17 cellular contexts compared by ENCODE assay signal in the genomic region with DNA sequence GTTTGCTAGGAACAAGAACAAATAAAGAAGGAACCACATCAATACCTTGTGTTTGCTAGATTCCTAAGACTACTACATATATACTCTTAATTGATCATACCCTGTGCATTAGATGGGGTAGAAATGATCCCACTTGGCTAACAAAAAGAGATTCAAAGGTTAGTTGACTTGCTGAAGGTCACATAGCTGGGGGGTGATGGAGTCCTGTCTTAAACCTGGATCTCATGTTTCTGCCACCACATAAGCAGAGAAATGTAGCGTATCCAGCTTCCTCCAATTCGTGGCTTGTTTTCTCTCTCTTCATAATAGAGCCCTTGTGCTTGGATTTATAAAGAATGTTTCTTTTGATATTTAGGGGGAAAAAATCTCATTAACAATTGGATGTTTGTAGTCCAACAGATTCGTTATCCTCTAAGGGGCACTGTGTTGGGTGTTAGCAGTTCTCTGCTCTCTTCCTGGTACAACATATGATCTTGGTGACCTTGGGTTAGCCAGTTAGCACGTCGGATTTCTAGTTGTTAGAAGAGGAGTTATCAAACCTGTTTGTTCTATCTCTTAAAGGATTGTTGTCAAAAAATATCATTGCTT.
DNase-seq lines count a peak whose midpoint lies in the region; ATAC-seq and TF ChIP-seq lines count a peak whose summit lies in the region.
"Had no signal": no experiment of that assay in that cellular context is flagged by ENCODE, and none has a peak within 500 bp of the region (broad histone marks: within the 10 kb centered on the region; RNA-seq: fewer than 3 reads in every experiment).

No MANE protein-coding gene starts in this region.

- no peak overlapping the region for H3K9ac ChIP-seq in H9 (ENCODE audit: extremely low read depth, insufficient read length, low read length)
- H3K9ac ChIP-seq: BLaER1 had no signal

- H3K4ac ChIP-seq in H9 (ENCODE audit: low read depth, low read length), result no peak overlapping the region

- H3K27me3 ChIP-seq in dorsolateral prefrontal cortex (no peaks in the 10 kb centered on the region), H9 (ENCODE audit: insufficient read depth, low read length) (no peaks in the 10 kb centered on the region), left lung (no peaks in the 10 kb centered on the region)
- H3K27me3 ChIP-seq: BLaER1, SJSA1 had no signal

- H4K20me1 ChIP-seq in H9 (ENCODE audit: control insufficient read depth, insufficient read depth, insufficient read length), result no peaks in the 10 kb centered on the region

- intact Hi-C loops in dorsolateral prefrontal cortex (cut with DNase I), result loop anchor here in 1 of 2 donors (5.0 kb wide), 1 partner anchor 95 kb away; no protein-coding TSS in a partner anchor
- intact Hi-C loops in left lung (cut with DNase I), result no loop called here

- ATAC-seq in GM18870 (IDR thresholded peaks at IDR 0.05; ENCODE audit: unreplicated experiment), result no peak
- no peak for ATAC-seq in left lung

- H3K36me3 Mint-ChIP-seq in nephron (ENCODE audit: low read depth) (peaks cover 10% of the 10 kb centered on the region), H9 (ENCODE audit: insufficient read depth in 1 of 3, low read depth in 3 of 3) (no peaks in the 10 kb centered on the region; a peak in 1 of 7 replicates)
- H3K36me3 Mint-ChIP-seq: IgD-negative memory B cell had no signal

- no peak overlapping the region for H2AFZ ChIP-seq in H9 (ENCODE audit: low read length)

- H4K8ac ChIP-seq in H9 (replicated peaks; ENCODE audit: insufficient read length, low read depth, low read length), result no peak overlapping the region

- H2AK5ac ChIP-seq in H9 (ENCODE audit: insufficient read length, low read length), result no peak overlapping the region

- peak overlapping the region in 2 of 3 experiments; percentile 12 to 28 for H3K27ac Mint-ChIP-seq in nephron
- no peak overlapping the region for H3K27ac Mint-ChIP-seq in H9

- no peak overlapping the region for H4K91ac ChIP-seq in H9 (ENCODE audit: insufficient read length, low read depth, low read length)

- DNase-seq in SK-MEL-5 (ENCODE audit: low read depth, low spot score) (peak; percentile 97), dorsolateral prefrontal cortex (no peak), H9 (no peak), NCI-H510A treated with DMSO at 0.1 percent for 48 hours (lab: John Stamatoyannopoulos, UW) (no peak), left lung (no peak)
- DNase-seq: DMS153, EL, H7, NCI-H1436, NCI-H2081, NCI-H526 treated with DMSO at 0.1 percent for 48 hours, RPMI8226 had no signal

- WGBS in H9 (ENCODE audit: extremely low coverage, insufficient read length, low lambda C conversion rate), result no CpG with 5 or more reads among the region's 5 CpGs

- no peak overlapping the region for H3K18ac ChIP-seq in H9 (ENCODE audit: insufficient read length, low read depth, low read length)

- H3K4me2 ChIP-seq in H9 (ENCODE audit: insufficient read depth, insufficient read length, low read length), result no peak overlapping the region
- H3K4me2 ChIP-seq: BLaER1 had no signal

- H3K14ac ChIP-seq in H9 (ENCODE audit: insufficient read depth, low read length), result no peak overlapping the region

- H3K4me3 ChIP-seq in dorsolateral prefrontal cortex, result peak overlapping the region in 7 of 59 donors; percentile 2 to 22 (median 4)
- no peak overlapping the region for H3K4me3 ChIP-seq in left lung
- H3K4me3 ChIP-seq: BLaER1, SJSA1 had no signal

- peak in 28 of 56 donors; percentile 4 to 52 (median 24) for TF ChIP-seq CTCF in dorsolateral prefrontal cortex (IDR thresholded peaks at IDR 0.05 in 54 of 56, conservative IDR thresholded peaks at IDR 0.05 in 2 of 56; ENCODE audit: low read depth in 1 of 56, partially characterized antibody in 56 of 56)
- no peak for TF ChIP-seq CTCF in nephron (IDR thresholded peaks at IDR 0.05; ENCODE audit: unreplicated experiment in 3 of 3)
- TF ChIP-seq CTCF in H9 (conservative IDR thresholded peaks at IDR 0.05), result no peak
- no peak for TF ChIP-seq CTCF in left lung (IDR thresholded peaks at IDR 0.05)

- H2BK12ac ChIP-seq in H9 (ENCODE audit: insufficient read length, low read depth, low read length), result no peak overlapping the region

- H3K36me3 ChIP-seq in left lung, result no peaks in the 10 kb centered on the region
- H3K36me3 ChIP-seq: SJSA1 had no signal

- peaks cover 49% of the 10 kb centered on the region for H3K4me1 Mint-ChIP-seq in nephron
- H3K4me1 Mint-ChIP-seq in H9, result peaks cover 53 to 64% of the 10 kb centered on the region in 2 experiments

- H3K56ac ChIP-seq in H9 (ENCODE audit: insufficient read length, low read depth, low read length), result no peak overlapping the region

- H2BK20ac ChIP-seq in H9 (ENCODE audit: low read depth, low read length, poor library complexity, severe bottlenecking), result no peak overlapping the region

- H3T11ph ChIP-seq in H9 (ENCODE audit: low read length), result no peak overlapping the region

- no peak overlapping the region for H2BK120ac ChIP-seq in H9 (ENCODE audit: low read depth, low read length, poor library complexity, severe bottlenecking)

- H3K9me3 Mint-ChIP-seq in nephron (no peaks in the 10 kb centered on the region), H9 (no peaks in the 10 kb centered on the region; a peak in 1 of 5 replicates)
- H3K9me3 Mint-ChIP-seq: IgD-negative memory B cell had no signal

- no peak overlapping the region for H2BK15ac ChIP-seq in H9 (ENCODE audit: low read depth, low read length)

- no peak overlapping the region for H4K5ac ChIP-seq in H9 (ENCODE audit: insufficient read length, low read depth, low read length)

- H3K23me2 ChIP-seq in H9 (ENCODE audit: insufficient read length, low read depth, low read length, poor library complexity, severe bottlenecking), result no peaks in the 10 kb centered on the region

- H2BK5ac ChIP-seq in H9 (ENCODE audit: insufficient read length, low read length), result no peak overlapping the region

- H3K9me3 ChIP-seq in H9 (ENCODE audit: control insufficient read depth, low read depth, low read length) (no peaks in the 10 kb centered on the region), left lung (no peaks in the 10 kb centered on the region)
- H3K9me3 ChIP-seq: BLaER1, SJSA1 had no signal

- no peaks in the 10 kb centered on the region; the same call in 1 of the 2 replicates for H3K79me2 ChIP-seq in H9 (ENCODE audit: insufficient read depth, low read length)

- H3K79me1 ChIP-seq in H9 (ENCODE audit: insufficient read depth, low read depth, low read length, poor library complexity, severe bottlenecking), result peaks cover 3% of the 10 kb centered on the region

- no peak overlapping the region for H3K23ac ChIP-seq in H9 (ENCODE audit: insufficient read length, low read depth, low read length)

- H3K27me3 Mint-ChIP-seq in nephron (ENCODE audit: low read depth) (no peaks in the 10 kb centered on the region), H9 (ENCODE audit: low read depth) (no peaks in the 10 kb centered on the region)
- H3K27me3 Mint-ChIP-seq: IgD-negative memory B cell had no signal

- peak overlapping the region; percentile 84 to 100 (median 97) for H3K27ac ChIP-seq in dorsolateral prefrontal cortex
- no peak overlapping the region for H3K27ac ChIP-seq in H9 (ENCODE audit: insufficient read length, low read depth, low read length)
- H3K27ac ChIP-seq in left lung, result no peak overlapping the region
- H3K27ac ChIP-seq: BLaER1, SJSA1 had no signal

- in situ Hi-C loops in SK-MEL-5 (cut with HindIII; ENCODE audit: low pct_unique_long_range_greater_than_20kb, low sequenced_read_pairs), result no loop called here

- peaks cover 3% of the 10 kb centered on the region; the same call in 1 of the 2 replicates for H3K4me1 ChIP-seq in H9 (ENCODE audit: insufficient read depth, low read length)
- H3K4me1 ChIP-seq in left lung, result peaks cover 4 to 31% of the 10 kb centered on the region in 2 donors

- H3K4me3 Mint-ChIP-seq in nephron, result no peak overlapping the region
- H3K4me3 Mint-ChIP-seq in H9, result no peak overlapping the region
- H3K4me3 Mint-ChIP-seq: IgD-negative memory B cell had no signal

Comparison
In these comparisons a context has a peak if more than half of its experiments do, and no peak if none do; other contexts are left out.
1. H3K27ac ChIP-seq: peak in dorsolateral prefrontal cortex (59 of 59); none in H9 (single experiment) and left lung (0 of 2).
2. H3K27ac Mint-ChIP-seq: peak in nephron (2 of 3); none in H9 (0 of 3).